ENCODE assay signal across 8 cellular contexts in the genomic region with DNA sequence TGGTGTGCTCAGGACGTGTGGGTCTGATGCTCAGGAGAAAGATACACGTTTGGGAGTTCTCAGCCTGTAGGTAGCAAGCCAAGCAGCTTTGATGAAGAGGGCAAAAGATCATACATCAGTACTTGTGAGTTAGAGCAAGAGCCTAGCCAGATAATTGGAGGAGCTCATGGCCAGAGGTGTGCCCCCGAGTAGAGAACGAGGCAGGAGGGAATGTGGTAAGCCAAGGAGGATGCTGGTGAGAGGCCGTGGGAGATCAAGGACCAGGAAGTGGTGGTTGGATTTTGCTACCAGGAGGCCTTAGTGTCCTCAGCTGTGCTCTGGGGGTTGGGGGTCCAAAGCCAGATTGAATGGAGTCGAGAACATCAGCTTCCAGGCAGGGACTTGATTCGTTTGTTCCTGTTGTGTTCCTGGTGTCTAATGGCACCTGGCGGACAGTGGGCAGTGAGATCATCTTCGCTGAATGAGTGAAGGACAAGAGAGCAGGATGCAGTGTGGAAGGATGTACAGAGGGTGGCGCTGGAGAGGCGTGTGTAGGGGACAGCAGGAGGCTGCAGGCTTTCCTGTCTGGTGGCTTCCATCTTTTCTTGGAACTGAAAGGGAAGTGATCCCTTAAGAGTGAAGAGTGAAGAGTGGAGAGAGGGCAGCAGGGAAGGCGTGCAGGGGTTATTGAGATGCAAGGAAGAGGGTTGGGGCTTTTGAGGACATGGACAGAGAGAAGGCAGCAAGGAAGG. TPM values are rescaled to one million over a fixed set of nuclear protein-coding genes. Genes with fewer than 3 reads are reported as not detected.
DNase-seq lines count a peak whose midpoint lies in the region; TF ChIP-seq lines count a peak whose summit lies in the region.

No MANE protein-coding gene starts in this region.

- H3K9me2 ChIP-seq in SU-DHL-6 (replicated peaks; ENCODE audit: insufficient read depth, low read length) = no peaks in the 10 kb centered on the region

- H3K4me3 ChIP-seq in SU-DHL-6 (ENCODE audit: insufficient read depth, low read length, poor library complexity, severe bottlenecking) (no peak overlapping the region), esophagus squamous epithelium (no peak overlapping the region), parathyroid adenoma (ENCODE audit: low read depth, low read length) (no peak overlapping the region)
- H3K4me3 ChIP-seq in effector memory CD4-positive, alpha-beta T cell (ENCODE audit: insufficient read depth, low read depth, low read length, poor library complexity, severe bottlenecking) = no peak overlapping the region

- H3K4me1 ChIP-seq in esophagus squamous epithelium (peaks cover 0 to 20% (median 4%) of the 10 kb centered on the region in 3 donors), parathyroid adenoma (no peaks in the 10 kb centered on the region)
- peaks cover 5% of the 10 kb centered on the region for H3K4me1 ChIP-seq in effector memory CD4-positive, alpha-beta T cell (ENCODE audit: control insufficient read depth, insufficient read depth, low read length, poor library complexity, severe bottlenecking)

- H3K36me3 ChIP-seq in SU-DHL-6 (ENCODE audit: low read length) (no peaks in the 10 kb centered on the region), esophagus squamous epithelium (peaks cover 6 to 82% (median 38%) of the 10 kb centered on the region in 3 donors), parathyroid adenoma (ENCODE audit: control insufficient read depth, insufficient read depth, low read length) (no peaks in the 10 kb centered on the region)
- H3K36me3 ChIP-seq in effector memory CD4-positive, alpha-beta T cell (ENCODE audit: control insufficient read depth, insufficient read depth, low read length) = peaks cover 13% of the 10 kb centered on the region

- H3K9ac ChIP-seq in SU-DHL-6 (ENCODE audit: low read length) (no peak overlapping the region), parathyroid adenoma (no peak overlapping the region)

- H3K4me2 ChIP-seq in SU-DHL-6 (ENCODE audit: low read depth, low read length, poor library complexity, severe bottlenecking) (no peak overlapping the region), parathyroid adenoma (ENCODE audit: low read length) (no peak overlapping the region)

- 47 to 56% methylated on average over 12 of the region's 12 CpGs for WGBS in esophagus squamous epithelium, 2 donors

- no peaks in the 10 kb centered on the region for H4K20me1 ChIP-seq in SU-DHL-6 (ENCODE audit: low read depth, low read length)

- DNase-seq in DMS114 treated with DMSO at 0.1 percent for 48 hours (lab: John Stamatoyannopoulos, UW; ENCODE audit: unreplicated experiment) = peak; percentile 17
- DNase-seq in HUDEP-2 (lab: John Stamatoyannopoulos, UW; ENCODE audit: unreplicated experiment in 76 of 76) = peak in 49 of 76 experiments; percentile 6 to 66 (median 30)
- no peak for DNase-seq in esophagus squamous epithelium (lab: John Stamatoyannopoulos, UW)
- DNase-seq in effector memory CD4-positive, alpha-beta T cell = no peak
- DNase-seq in activated CD8-positive, alpha-beta memory T cell treated with anti-CD3 and anti-CD28 coated beads, Interleukin-2, amount 50 U/mL, for 4 hours = no peak
- DNase-seq in NCI-H1105 treated with DMSO at 0.1 percent for 48 hours (lab: John Stamatoyannopoulos, UW) = no peak

- TF ChIP-seq CTCF in SU-DHL-6 (IDR thresholded peaks at IDR 0.05; ENCODE audit: insufficient read depth, low read length, poor library complexity, severe bottlenecking) = peak; percentile 47
- peak in 5 of 6 experiments; percentile 26 to 73 (median 44) for TF ChIP-seq CTCF in esophagus squamous epithelium (IDR thresholded peaks at IDR 0.05)
- TF ChIP-seq CTCF in parathyroid adenoma (IDR thresholded peaks at IDR 0.05) = peak; percentile 43

- no peaks in the 10 kb centered on the region for H3K79me2 ChIP-seq in SU-DHL-6 (ENCODE audit: insufficient read depth, low read length)
- H3K79me2 ChIP-seq in parathyroid adenoma = peaks cover 4% of the 10 kb centered on the region

- H2AFZ ChIP-seq in SU-DHL-6 (ENCODE audit: low read depth, low read length, severe bottlenecking) (no peak overlapping the region), parathyroid adenoma (no peak overlapping the region)

- H3K9me3 ChIP-seq in SU-DHL-6 (ENCODE audit: insufficient read depth, low read length) = no peaks in the 10 kb centered on the region
- no peaks in the 10 kb centered on the region for H3K9me3 ChIP-seq in esophagus squamous epithelium
- no peaks in the 10 kb centered on the region for H3K9me3 ChIP-seq in parathyroid adenoma (ENCODE audit: control insufficient read depth, low read length)
- no peaks in the 10 kb centered on the region for H3K9me3 ChIP-seq in effector memory CD4-positive, alpha-beta T cell (ENCODE audit: control insufficient read depth, low read length)

- intact Hi-C loops in esophagus squamous epithelium (cut with DNase I) = no loop called here

- H3K27ac ChIP-seq in SU-DHL-6 (ENCODE audit: low read depth, low read length) = no peak overlapping the region
- no peak overlapping the region for H3K27ac ChIP-seq in esophagus squamous epithelium
- no peak overlapping the region for H3K27ac ChIP-seq in parathyroid adenoma
- H3K27ac ChIP-seq in effector memory CD4-positive, alpha-beta T cell (ENCODE audit: insufficient read depth, low read length, poor library complexity, severe bottlenecking) = no peak overlapping the region

- no peaks in the 10 kb centered on the region for H3K27me3 ChIP-seq in SU-DHL-6 (ENCODE audit: low read length)
- H3K27me3 ChIP-seq in esophagus squamous epithelium = no peaks in the 10 kb centered on the region
- no peaks in the 10 kb centered on the region for H3K27me3 ChIP-seq in parathyroid adenoma (ENCODE audit: control insufficient read depth, insufficient read depth, low read length)
- H3K27me3 ChIP-seq in effector memory CD4-positive, alpha-beta T cell (replicated peaks; ENCODE audit: control insufficient read depth, insufficient read depth, low read length, poor library complexity, severe bottlenecking) = no peaks in the 10 kb centered on the region

- no peak for TF ChIP-seq POLR2A in esophagus squamous epithelium (IDR thresholded peaks at IDR 0.05)

- no peaks in the 10 kb centered on the region for H3F3A ChIP-seq in SU-DHL-6 (ENCODE audit: insufficient read depth)

RNA-seq across cellular contexts. Expression of gene FBXL19, which starts 11.6 kb away (rescaled TPM):
- total RNA-seq in esophagus squamous epithelium = 10 to 100 TPM; 17.0 to 28.7 (median 25.1) TPM

RNA-seq across cellular contexts. Expression of gene ORAI3, which starts 13.9 kb away (rescaled TPM):
- 10 to 100 TPM in 3 of 4 donors, 1 to 10 TPM in 1; 4.0 to 28.6 (median 18.0) TPM for total RNA-seq in esophagus squamous epithelium

RNA-seq across cellular contexts. Expression of gene SETD1A, which starts 22.6 kb away (rescaled TPM):
- total RNA-seq in esophagus squamous epithelium = 1 to 10 TPM; 3.5 to 8.0 (median 5.4) TPM

RNA-seq across cellular contexts. Expression of gene CTF1, which starts 38.6 kb away (rescaled TPM):
- total RNA-seq in esophagus squamous epithelium = 1 to 10 TPM in 3 of 4 donors, under 1 TPM in 1; 0.53 to 3.6 (median 1.8) TPM

RNA-seq across cellular contexts. Expression of gene BCL7C, which starts 41.1 kb away (rescaled TPM):
- 10 to 100 TPM; 16.2 to 41.4 (median 25.8) TPM for total RNA-seq in esophagus squamous epithelium

Comparison
In these comparisons a context has a peak if more than half of its experiments do, and no peak if none do; other contexts are left out.
1. DNase-seq: peak in DMS114 treated with DMSO at 0.1 percent for 48 hours (single experiment) and HUDEP-2 (49 of 76); none in esophagus squamous epithelium (single experiment), effector memory CD4-positive, alpha-beta T cell (0 of 3), activated CD8-positive, alpha-beta memory T cell treated with anti-CD3 and anti-CD28 coated beads, Interleukin-2, amount 50 U/mL, for 4 hours (single experiment) and NCI-H1105 treated with DMSO at 0.1 percent for 48 hours (single experiment).
2. Peak in every context shown above with its lines, with median percentiles within 50 percentile points of each other: CTCF ChIP-seq.